In the genomic region with DNA sequence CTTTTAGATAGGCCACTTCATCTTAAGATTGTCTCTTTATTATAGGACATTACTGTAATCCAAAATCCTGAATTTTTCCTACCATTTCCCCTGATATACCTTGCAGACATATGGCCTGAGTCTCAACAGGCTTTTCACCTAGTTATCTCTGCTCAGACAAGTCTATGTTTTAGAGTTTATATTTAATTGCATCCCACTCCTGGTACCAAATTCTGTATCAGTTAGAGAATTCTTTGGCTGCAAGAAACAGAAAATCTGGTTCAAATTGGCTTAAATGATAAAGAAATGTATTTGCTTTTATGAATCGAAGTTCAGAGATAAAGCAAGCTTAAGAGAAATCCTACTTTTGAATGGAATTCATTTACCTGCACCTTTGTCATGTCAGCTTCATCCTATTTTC, we compare ENCODE assay signal across 10 cellular contexts.
"Had no signal": no experiment of that assay in that cellular context is flagged by ENCODE, and none has a peak within 500 bp of the region (broad histone marks: within the 10 kb centered on the region; RNA-seq: fewer than 3 reads in every experiment).

No MANE protein-coding gene starts in this region.

- H3K27ac Mint-ChIP-seq: GM23338, H9, HFFc6 had no signal

- H3K36me3 ChIP-seq: HAP-1 had no signal

- H3K4me3 ChIP-seq: GM23248, GM23338, HAP-1 had no signal

- H2AFZ ChIP-seq: GM23248, GM23338 had no signal

- H3K27ac ChIP-seq: GM23248 had no signal

- H3K4me1 ChIP-seq: HAP-1 had no signal

- H3K4me2 ChIP-seq: GM23338 had no signal

- FAIRE-seq: H1 had no signal

- ATAC-seq: GM23338, HCT116 had no signal

- H3K9ac ChIP-seq: GM23248 had no signal

- H3K9me3 ChIP-seq: HAP-1 had no signal

- DNase-seq: GM23248, GOT3, H7, H9, HCEC 1CT, HFFc6 had no signal

- H3K4me1 Mint-ChIP-seq: GM23338, H9 had no signal

- H3K4me3 Mint-ChIP-seq: GM23338, H9, HFFc6 had no signal
